9 cellular contexts compared by ENCODE assay signal in genomic region chr14:61561657-61562276, GRCh38.
A peak's percentile ranks its signal among the peaks of the same experiment; 100 is the strongest.
DNase-seq lines count a peak whose midpoint lies in the region; ATAC-seq, FAIRE-seq and TF ChIP-seq lines count a peak whose summit lies in the region.
"Had no signal": no experiment of that assay in that cellular context is flagged by ENCODE, and none has a peak within 500 bp of the region (broad histone marks: within the 10 kb centered on the region; RNA-seq: fewer than 3 reads in every experiment).

No MANE protein-coding gene starts in this region.

- no peaks in the 10 kb centered on the region for H4K20me1 ChIP-seq in keratinocyte (ENCODE audit: control insufficient read depth, extremely low read depth, insufficient read depth, low read length)

- intact Hi-C loops in ascending aorta (cut with DNase I) = loop anchor here (2.0 to 5.0 kb wide), 3 partner anchors 15 to 84 kb away; no protein-coding TSS in a partner anchor

- H3K27me3 ChIP-seq in ascending aorta = no peaks in the 10 kb centered on the region
- no peaks in the 10 kb centered on the region for H3K27me3 ChIP-seq in keratinocyte (ENCODE audit: control insufficient read depth, extremely low read depth, insufficient read depth, low read length)
- no peaks in the 10 kb centered on the region for H3K27me3 ChIP-seq in suprapubic skin
- H3K27me3 ChIP-seq in CD8-positive, alpha-beta memory T cell (ENCODE audit: insufficient read depth, low read length, poor library complexity, severe bottlenecking) = no peaks in the 10 kb centered on the region

- H3K9ac ChIP-seq in keratinocyte (ENCODE audit: control insufficient read depth, extremely low read depth, insufficient read depth, low read length) = peak overlapping the region; percentile 51

- H3K36me3 Mint-ChIP-seq in CD8-positive, alpha-beta memory T cell = peaks cover 0 to 4% (median 3%) of the 10 kb centered on the region in 3 donors

- H3K79me2 ChIP-seq in keratinocyte (ENCODE audit: control insufficient read depth, insufficient read depth, low read length) = no peaks in the 10 kb centered on the region

- no peaks in the 10 kb centered on the region for H3K36me3 ChIP-seq in ascending aorta
- no peaks in the 10 kb centered on the region for H3K36me3 ChIP-seq in keratinocyte (ENCODE audit: control insufficient read depth in 2 of 2, extremely low read depth in 1 of 2, insufficient read depth in 2 of 2, low read length in 2 of 2)
- H3K36me3 ChIP-seq in suprapubic skin = no peaks in the 10 kb centered on the region
- no peaks in the 10 kb centered on the region for H3K36me3 ChIP-seq in CD8-positive, alpha-beta memory T cell (ENCODE audit: insufficient read depth, low read length)

- peaks cover 10 to 20% (median 15%) of the 10 kb centered on the region in 3 donors for H3K4me1 Mint-ChIP-seq in CD8-positive, alpha-beta memory T cell

- in situ Hi-C loops in ACHN (cut with HindIII; ENCODE audit: low pct_ligation_motif_present, low pct_unique_long_range_greater_than_20kb, low sequenced_read_pairs) = no loop called here

- CTCF ChIA-PET in CD8-positive, alpha-beta memory T cell (lab: Charles Lee) = no interaction called here

- no peak for TF ChIP-seq POLR2A in suprapubic skin (IDR thresholded peaks at IDR 0.05)

- peak overlapping the region; percentile 76 for H3K4me2 ChIP-seq in keratinocyte (ENCODE audit: control insufficient read depth, extremely low read depth, insufficient read depth, low read depth, low read length)

- POLR2A ChIA-PET in CD8-positive, alpha-beta memory T cell (lab: Charles Lee) = no interaction called here

- peak; percentile 98 for DNase-seq in ACHN
- peak; percentile 100 for DNase-seq in HT1080 (ENCODE audit: low read depth)
- peak; percentile 59 to 91 for DNase-seq in ascending aorta (ENCODE audit: low spot score in 2 of 2)
- peak; percentile 94 for DNase-seq in keratinocyte (ENCODE audit: low read depth, low spot score)
- DNase-seq in suprapubic skin (ENCODE audit: low spot score in 2 of 2) = peak in 1 of 2 donors; percentile 84
- DNase-seq in hippocampal formation (lab: John Stamatoyannopoulos, UW) = no peak
- no peak for DNase-seq in CD8-positive, alpha-beta memory T cell

- ATAC-seq in HG03432 (IDR thresholded peaks at IDR 0.05; ENCODE audit: unreplicated experiment) = no peak

- H3K9me3 Mint-ChIP-seq in CD8-positive, alpha-beta memory T cell = no peaks in the 10 kb centered on the region
- H3K9me3 Mint-ChIP-seq: activated naive CD4-positive, alpha-beta T cell treated with anti-CD3 and anti-CD28 coated beads, Interleukin-2, amount 50 U/mL, for 24 hours had no signal

- peak overlapping the region in 3 of 8 donors; percentile 24 to 54 (median 51) for H3K27ac Mint-ChIP-seq in CD8-positive, alpha-beta memory T cell
- H3K27ac Mint-ChIP-seq: activated naive CD4-positive, alpha-beta T cell treated with anti-CD3 and anti-CD28 coated beads, Interleukin-2, amount 50 U/mL, for 24 hours had no signal

- WGBS in suprapubic skin = 56% methylated on average over 6 of the region's 8 CpGs

- TF ChIP-seq CTCF in ascending aorta (IDR thresholded peaks at IDR 0.05) (no peak), keratinocyte (optimal IDR thresholded peaks at IDR 0.05 in 1 of 3, IDR thresholded peaks at IDR 0.05 in 1 of 3, conservative IDR thresholded peaks at IDR 0.05 in 1 of 3; ENCODE audit: extremely low read depth in 1 of 3, insufficient read depth in 2 of 3, low read length in 3 of 3) (peak in 1 of 3 experiments; percentile 39), suprapubic skin (IDR thresholded peaks at IDR 0.05) (no peak)

- H3K27me3 Mint-ChIP-seq in CD8-positive, alpha-beta memory T cell = no peaks in the 10 kb centered on the region
- H3K27me3 Mint-ChIP-seq: activated naive CD4-positive, alpha-beta T cell treated with anti-CD3 and anti-CD28 coated beads, Interleukin-2, amount 50 U/mL, for 24 hours had no signal

- H3K4me1 ChIP-seq in ascending aorta (peaks cover 0 to 12% of the 10 kb centered on the region in 2 donors), keratinocyte (ENCODE audit: control insufficient read depth, extremely low read depth, insufficient read depth, low read length) (peaks cover 57% of the 10 kb centered on the region), suprapubic skin (peaks cover 49% of the 10 kb centered on the region)
- peaks cover 7% of the 10 kb centered on the region for H3K4me1 ChIP-seq in CD8-positive, alpha-beta memory T cell (ENCODE audit: insufficient read depth, low read length)

- peak overlapping the region; percentile 73 for H2AFZ ChIP-seq in keratinocyte (ENCODE audit: control insufficient read depth, low read length)

- no peaks in the 10 kb centered on the region for H3K9me1 ChIP-seq in keratinocyte (ENCODE audit: control insufficient read depth, extremely low read depth, insufficient read depth, low read length)

- H3K27ac ChIP-seq in ascending aorta (peak overlapping the region; percentile 66 to 71), keratinocyte (ENCODE audit: control insufficient read depth, insufficient read depth, low read length) (peak overlapping the region; percentile 98), suprapubic skin (peak overlapping the region; percentile 67)
- no peak overlapping the region for H3K27ac ChIP-seq in CD8-positive, alpha-beta memory T cell (ENCODE audit: low read depth, low read length)

- no peak overlapping the region for H3K4me3 Mint-ChIP-seq in CD8-positive, alpha-beta memory T cell
- H3K4me3 Mint-ChIP-seq: activated naive CD4-positive, alpha-beta T cell treated with anti-CD3 and anti-CD28 coated beads, Interleukin-2, amount 50 U/mL, for 24 hours had no signal

- H3K9me3 ChIP-seq in ascending aorta = no peaks in the 10 kb centered on the region
- H3K9me3 ChIP-seq in keratinocyte (ENCODE audit: control insufficient read depth, low read depth, low read length) = no peaks in the 10 kb centered on the region
- no peaks in the 10 kb centered on the region for H3K9me3 ChIP-seq in suprapubic skin
- H3K9me3 ChIP-seq in CD8-positive, alpha-beta memory T cell (ENCODE audit: low read length) = no peaks in the 10 kb centered on the region

- peak; percentile 88 for FAIRE-seq in keratinocyte (lab: Jason Lieb, UNC)

- H3K4me3 ChIP-seq in ascending aorta (no peak overlapping the region), keratinocyte (ENCODE audit: control insufficient read depth in 2 of 3, extremely low read depth in 1 of 3, insufficient read depth in 2 of 3, low read depth in 1 of 3, low read length in 3 of 3) (no peak overlapping the region), suprapubic skin (no peak overlapping the region)
- H3K4me3 ChIP-seq in CD8-positive, alpha-beta memory T cell (ENCODE audit: low read length) = no peak overlapping the region

- TF ChIP-seq EP300 in suprapubic skin (IDR thresholded peaks at IDR 0.05) = peak; percentile 19

- dilution Hi-C loops in keratinocyte (cut with MboI; ENCODE audit: extremely low pct_ligation_motif_present, low sequenced_read_pairs) = no loop called here

Comparison
In these comparisons a context has a peak if more than half of its experiments do, and no peak if none do; other contexts are left out.
1. DNase-seq: peak in ACHN (single experiment), HT1080 (single experiment), ascending aorta (2 of 2) and keratinocyte (single experiment); none in hippocampal formation (0 of 2) and CD8-positive, alpha-beta memory T cell (0 of 5).